Comparison of ENCODE assay signal across 12 cellular contexts in the genomic region with DNA sequence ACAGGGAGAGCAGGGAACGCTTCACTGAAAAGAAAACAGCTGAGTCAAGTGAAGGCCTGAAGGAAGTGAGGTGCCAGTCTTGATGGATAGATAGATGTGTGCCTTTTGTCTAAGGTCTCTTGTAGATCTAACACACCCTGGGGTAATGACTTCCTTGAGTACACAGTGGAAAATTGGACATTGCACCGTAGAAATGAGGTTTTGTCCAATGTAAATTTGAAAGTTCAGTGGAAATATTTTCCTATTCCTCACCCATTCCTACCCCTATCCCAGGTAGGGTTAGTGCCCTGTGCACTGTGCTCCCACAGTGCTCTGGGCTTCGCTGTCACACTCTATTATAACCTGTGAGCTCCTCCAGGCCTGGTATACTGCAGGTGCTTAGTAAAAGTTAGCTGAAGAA. TPM values are rescaled to one million over a fixed set of nuclear protein-coding genes. Genes with fewer than 3 reads are reported as not detected.
DNase-seq lines count a peak whose midpoint lies in the region; ATAC-seq and TF ChIP-seq lines count a peak whose summit lies in the region.
"Had no signal": no experiment of that assay in that cellular context is flagged by ENCODE, and none has a peak within 500 bp of the region (broad histone marks: within the 10 kb centered on the region; RNA-seq: fewer than 3 reads in every experiment).

No MANE protein-coding gene starts in this region.

- H3K27me3 ChIP-seq in transverse colon: no peaks in the 10 kb centered on the region

- TF ChIP-seq CTCF in mucosa of descending colon (IDR thresholded peaks at IDR 0.05) (no peak), transverse colon (IDR thresholded peaks at IDR 0.05) (no peak)

- in situ Hi-C loops in transverse colon (cut with MboI; ENCODE audit: low pct_ligation_motif_present in 1 of 4, low pct_unique_long_range_greater_than_20kb in 1 of 4, low sequenced_read_pairs in 3 of 4): no loop called here

- no peak for TF ChIP-seq POLR2A in transverse colon (IDR thresholded peaks at IDR 0.05)

- DNase-seq in NCI-H69 (lab: John Stamatoyannopoulos, UW): peak; percentile 31
- peak; percentile 30 to 40 for DNase-seq in left colon
- DNase-seq in mucosa of descending colon: peak in 2 of 3 donors; percentile 44 to 50
- DNase-seq in transverse colon: peak; percentile 27
- no peak for DNase-seq in COR-L47 (lab: John Stamatoyannopoulos, UW)
- DNase-seq: C1 segment of cervical spinal cord; CD4-positive, alpha-beta T cell had no signal

- H3K4me3 ChIP-seq in mucosa of descending colon (no peak overlapping the region), transverse colon (no peak overlapping the region)

- H3K4me1 ChIP-seq in mucosa of descending colon (ENCODE audit: low read depth) (peaks cover 6% of the 10 kb centered on the region), transverse colon (peaks cover 3 to 22% (median 9%) of the 10 kb centered on the region in 4 donors)

- H3K36me3 ChIP-seq in mucosa of descending colon (ENCODE audit: low read depth): no peaks in the 10 kb centered on the region
- no peaks in the 10 kb centered on the region for H3K36me3 ChIP-seq in transverse colon

- H3K9me3 ChIP-seq in mucosa of descending colon (no peaks in the 10 kb centered on the region), transverse colon (no peaks in the 10 kb centered on the region)

- intact Hi-C loops in left colon (cut with DNase I, micrococcal nuclease) (no loop called here), mucosa of descending colon (cut with DNase I, micrococcal nuclease) (no loop called here), transverse colon (cut with DNase I; ENCODE audit: low total_unique reads) (no loop called here)

- peak overlapping the region; percentile 65 to 80 (median 76) for H3K27ac ChIP-seq in transverse colon

- 33 to 48% methylated on average over 3 of the region's 3 CpGs for WGBS in transverse colon (ENCODE audit: low coverage in 1 of 2), 2 donors

- ATAC-seq in left colon (peak; percentile 95), mucosa of descending colon (peak; percentile 98), HG02588 (IDR thresholded peaks at IDR 0.05; ENCODE audit: unreplicated experiment) (no peak), GM18502 (IDR thresholded peaks at IDR 0.05; ENCODE audit: poor library complexity, unreplicated experiment) (no peak)
- ATAC-seq: HCT116 had no signal

- TF ChIP-seq EP300 in transverse colon (IDR thresholded peaks at IDR 0.05; ENCODE audit: low read depth): no peak

RNA-seq across cellular contexts. Expression of a gene that starts 24.3 kb away (rescaled TPM):
- total RNA-seq in left colon (1 to 10 TPM; 1.2 to 2.4 TPM), mucosa of descending colon (1 to 10 TPM; 1.2 to 3.0 (median 2.2) TPM), transverse colon (1 to 10 TPM in 2 of 4 donors, not detected in 2; 4.3 to 8.7 TPM)
- total RNA-seq: HT-29 had no signal

RNA-seq across cellular contexts. Expression of a gene that starts 24.8 kb away (rescaled TPM):
- total RNA-seq in left colon (10 to 100 TPM; 78.2 to 92.4 TPM), mucosa of descending colon (10 to 100 TPM; 62.2 to 90.5 (median 75.8) TPM), transverse colon (100 to 1,000 TPM in 1 of 4 donors, 10 to 100 TPM in 3; 14.3 to 105 (median 57.6) TPM)

RNA-seq across cellular contexts. Expression of a gene that starts 31.6 kb away (rescaled TPM):
- 1 to 10 TPM; 1.8 to 2.6 TPM for total RNA-seq in left colon
- 1 to 10 TPM; 2.2 to 3.8 (median 3.7) TPM for total RNA-seq in mucosa of descending colon
- 1 to 10 TPM in 2 of 4 donors, under 1 TPM in 2; 0.75 to 3.7 (median 1.7) TPM for total RNA-seq in transverse colon

RNA-seq across cellular contexts. Expression of a gene that starts 50.9 kb away (rescaled TPM):
- 10 to 100 TPM; 13.9 to 24.2 TPM for total RNA-seq in left colon
- total RNA-seq in mucosa of descending colon: 10 to 100 TPM; 13.3 to 18.9 (median 14.5) TPM
- total RNA-seq in transverse colon: 10 to 100 TPM in 2 of 4 donors, 1 to 10 TPM in 2; 2.4 to 11.9 (median 8.8) TPM
- total RNA-seq: B cell had no signal

Comparison
In these comparisons a context has a peak if more than half of its experiments do, and no peak if none do; other contexts are left out.
1. ATAC-seq: peak in left colon (single experiment) and mucosa of descending colon (single experiment); none in HG02588 (single experiment) and GM18502 (single experiment).